3 cellular contexts compared by ENCODE assay signal in the genomic region with DNA sequence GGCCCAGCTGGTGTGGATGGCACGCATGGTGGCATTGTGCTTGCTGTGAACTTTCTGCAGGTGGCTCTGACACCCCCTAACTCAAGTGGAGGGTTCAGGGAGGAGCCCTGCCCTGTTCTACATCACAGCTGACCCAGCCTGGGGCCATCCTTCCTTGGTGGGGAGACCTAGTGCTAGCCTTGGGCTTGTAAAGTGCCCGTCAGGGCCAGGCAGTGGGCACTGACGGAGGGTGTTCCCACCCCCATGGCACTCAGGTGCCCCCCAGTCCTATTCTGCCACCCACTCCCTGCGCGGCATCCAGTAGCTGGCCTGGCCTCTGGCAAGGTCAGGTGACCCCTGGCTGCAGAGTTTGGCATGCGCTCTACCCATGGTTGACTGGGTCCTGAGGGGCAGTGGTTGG. TPM values are rescaled to one million over a fixed set of nuclear protein-coding genes. Genes with fewer than 3 reads are reported as not detected.
"Had no signal": no experiment of that assay in that cellular context is flagged by ENCODE, and none has a peak within 500 bp of the region (broad histone marks: within the 10 kb centered on the region; RNA-seq: fewer than 3 reads in every experiment).

No MANE protein-coding gene starts in this region.

RNA-seq across cellular contexts. Expression of gene RIMBP3B, which starts 57.6 kb away (rescaled TPM):
- total RNA-seq: dermis microvascular lymphatic vessel endothelial cell, omental fat pad, tibial nerve had no signal
